In genomic region chr6:70073637-70074036, GRCh38 we compare ENCODE assay signal across 27 cellular contexts.
"Had no signal": no experiment of that assay in that cellular context is flagged by ENCODE, and none has a peak within 500 bp of the region (broad histone marks: within the 10 kb centered on the region; RNA-seq: fewer than 3 reads in every experiment).

No MANE protein-coding gene starts in this region.

- H3K9me3 ChIP-seq: stomach, suprapubic skin, testis, thoracic aorta, thyroid gland, tibial artery, tibial nerve, transverse colon, upper lobe of left lung, upper lobe of right lung, uterus, vagina had no signal

- FAIRE-seq: urothelium cell line had no signal

- DNase-seq: stimulated activated CD4-positive, alpha-beta T cell treated with anti-CD3 and anti-CD28 coated beads, Interleukin-2, amount 100 ng/mL, for 48 hours; stimulated activated CD4-positive, alpha-beta T cell treated with anti-CD3 and anti-CD28 coated beads, Interleukin-4, amount 100 ng/mL, for 1 hour; stimulated activated CD4-positive, alpha-beta T cell treated with anti-CD3 and anti-CD28 coated beads, Interleukin-4, amount 100 ng/mL, for 24 hours; stimulated activated CD4-positive, alpha-beta T cell treated with anti-CD3 and anti-CD28 coated beads, Interleukin-4, amount 100 ng/mL, for 4 hours; stimulated activated CD8-positive, alpha-beta memory T cell treated with anti-CD3 and anti-CD28 coated beads, Interleukin-4, amount 100 ng/mL, for 48 hours; stimulated activated naive B cell treated with anti-CD40 and anti-IgM and Interleukin-4, amounts not matched to agents 10 μg/mL and 1 μg/mL and 100 μg/mL, for 72 hours; stimulated activated naive CD4-positive, alpha-beta T cell; stimulated activated naive CD4-positive, alpha-beta T cell treated with Interleukin-2 at 50 U/mL for 16 hours; stimulated activated naive CD8-positive, alpha-beta T cell treated with anti-CD3 and anti-CD28 coated beads, Interleukin-15, amount 100 ng/mL, for 72 hours; stimulated activated naive CD8-positive, alpha-beta T cell treated with anti-CD3 and anti-CD28 coated beads, Interleukin-15, Interleukin-2, amounts not matched to agents 100 U/mL and 50 U/mL, for 24 hours; stomach; substantia nigra; testis; thyroid gland; tibial artery; transverse colon; trophoblast cell; upper lobe of left lung; upper lobe of right lung; uterus had no signal

- H3K36me3 ChIP-seq: stomach, suprapubic skin, thoracic aorta, thyroid gland, tibial artery, tibial nerve, transverse colon, upper lobe of left lung, upper lobe of right lung, uterus, vagina had no signal

- H3K4me1 ChIP-seq: stomach, suprapubic skin, testis, thyroid gland, tibial artery, tibial nerve, transverse colon, upper lobe of left lung, upper lobe of right lung, uterus, vagina had no signal

- H3K27me3 ChIP-seq: stomach, suprapubic skin, testis, thyroid gland, tibial artery, tibial nerve, transverse colon, upper lobe of left lung, upper lobe of right lung, uterus, vagina had no signal

- ATAC-seq: stimulated activated effector memory CD8-positive, alpha-beta T cell treated with anti-CD3 and anti-CD28 coated beads, Interleukin-12 subunit alpha, Interleukin-12 subunit beta, amount 100 ng/mL, for 72 hours; stimulated activated memory B cell treated with anti-CD40 and anti-IgM and Interleukin-4, amounts not matched to agents 10 μg/mL and 1 μg/mL and 100 μg/mL, for 72 hours; stimulated activated naive B cell treated with anti-CD40 and anti-IgM and Interleukin-4, amounts not matched to agents 10 μg/mL and 1 μg/mL and 100 μg/mL, for 72 hours; stimulated activated naive CD8-positive, alpha-beta T cell treated with anti-CD3 and anti-CD28 coated beads, Interleukin-15, amount 100 ng/mL, for 72 hours; stimulated activated naive CD8-positive, alpha-beta T cell treated with anti-CD3 and anti-CD28 coated beads, Interleukin-15, Interleukin-2, amounts not matched to agents 100 U/mL and 50 U/mL, for 24 hours; upper lobe of right lung had no signal

- H3K27ac ChIP-seq: stomach, suprapubic skin, testis, thoracic aorta, thyroid gland, tibial artery, tibial nerve, transverse colon, upper lobe of left lung, upper lobe of right lung, uterus, vagina had no signal

- H3K4me3 ChIP-seq: stomach, suprapubic skin, testis, thoracic aorta, thyroid gland, tibial artery, tibial nerve, transverse colon, upper lobe of left lung, upper lobe of right lung, uterus, vagina had no signal
